In the genomic region with DNA sequence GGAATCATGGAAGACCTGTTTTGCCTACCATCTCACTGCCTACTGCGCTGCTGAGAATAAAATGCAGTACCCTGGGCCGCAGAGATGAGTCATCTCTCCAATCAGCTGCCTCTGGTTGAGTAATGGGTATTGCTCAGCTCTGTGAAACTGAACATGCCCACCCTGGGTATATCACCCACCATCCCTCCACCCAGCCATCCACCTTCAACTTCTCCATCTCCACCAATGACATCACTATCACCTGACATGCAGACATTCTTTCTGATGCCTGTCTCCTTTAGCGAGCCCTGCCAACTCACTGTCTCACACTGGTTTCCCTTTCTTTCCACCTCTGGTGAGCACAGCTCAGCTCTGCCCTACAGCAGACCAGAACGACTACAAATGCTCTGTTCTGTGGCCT, we compare ENCODE assay signal across 12 cellular contexts. TPM values are rescaled to one million over a fixed set of nuclear protein-coding genes. Genes with fewer than 3 reads are reported as not detected.
DNase-seq lines count a peak whose midpoint lies in the region; ATAC-seq, FAIRE-seq and TF ChIP-seq lines count a peak whose summit lies in the region.
"Had no signal": no experiment of that assay in that cellular context is flagged by ENCODE, and none has a peak within 500 bp of the region (broad histone marks: within the 10 kb centered on the region; RNA-seq: fewer than 3 reads in every experiment).

No MANE protein-coding gene starts in this region.

- H2AFZ ChIP-seq in GM23248 = 0 out of 2 replicates have a peak overlapping the region, but pooled peaks have one; percentile 0
- H2AFZ ChIP-seq in SK-N-SH (ENCODE audit: low read depth) = no peak overlapping the region

- no peaks in the 10 kb centered on the region for H3K27me3 ChIP-seq in GM23248 (replicated peaks; ENCODE audit: insufficient read depth)
- no peaks in the 10 kb centered on the region for H3K27me3 ChIP-seq in SK-N-SH (ENCODE audit: insufficient read depth)
- H3K27me3 ChIP-seq in small intestine (ENCODE audit: control insufficient read depth in 2 of 2, insufficient read depth in 2 of 2, low read length in 2 of 2) = no peaks in the 10 kb centered on the region
- H3K27me3 ChIP-seq: stomach had no signal

- no peaks in the 10 kb centered on the region for H3K9me2 ChIP-seq in GM23248 (ENCODE audit: insufficient read depth)
- H3K9me2 ChIP-seq in SK-N-SH = no peaks in the 10 kb centered on the region

- TF ChIP-seq EP300 in SK-N-SH (IDR thresholded peaks at IDR 0.05; ENCODE audit: borderline replicate concordance in 1 of 2, low read depth in 1 of 2, low read length in 1 of 2) = no peak; a peak in 1 of 4 replicates

- WGBS in GM23248 (ENCODE audit: low coverage in 1 of 2, low lambda C conversion rate in 2 of 2, missing lambda C conversion rate in 2 of 2), 2 experiments = 58 to 59% methylated on average over 4 of the region's 4 CpGs
- 70% methylated on average over 4 of the region's 4 CpGs for WGBS in SK-N-SH (ENCODE audit: low lambda C conversion rate)
- 86 to 95% (median 88%) methylated on average over 4 of the region's 4 CpGs for WGBS in small intestine, 3 donors

- no peak for TF ChIP-seq RAD21 in SK-N-SH (IDR thresholded peaks at IDR 0.05; ENCODE audit: low read length)

- H3F3A ChIP-seq in GM23248 (ENCODE audit: insufficient read depth) (peaks cover 26% of the 10 kb centered on the region), SK-N-SH (replicated peaks; ENCODE audit: insufficient read depth) (peaks cover 42% of the 10 kb centered on the region)

- FAIRE-seq in small intestine (lab: Jason Lieb, UNC) = no peak
- FAIRE-seq: K562 had no signal

- H3K9ac ChIP-seq in GM23248 = peak overlapping the region; percentile 32
- H3K9ac ChIP-seq in SK-N-SH = peak overlapping the region; percentile 14; the same call in 1 of the 2 replicates

- H3K27ac ChIP-seq in GM23248 = peak overlapping the region; percentile 76
- peak overlapping the region; percentile 31 to 80; a peak in 2 of 4 replicates for H3K27ac ChIP-seq in SK-N-SH (ENCODE audit: low read depth in 2 of 2, low read length in 1 of 2)
- H3K27ac ChIP-seq in small intestine (ENCODE audit: low read depth in 1 of 2, low read length in 1 of 2) = no peak overlapping the region
- H3K27ac ChIP-seq: C4-2B, stomach had no signal

- no peaks in the 10 kb centered on the region for H4K20me1 ChIP-seq in GM23248 (ENCODE audit: insufficient read depth)
- no peaks in the 10 kb centered on the region; the same call in 1 of the 2 replicates for H4K20me1 ChIP-seq in SK-N-SH (ENCODE audit: insufficient read depth)

- H3K79me2 ChIP-seq in GM23248 (ENCODE audit: insufficient read depth) (no peaks in the 10 kb centered on the region), SK-N-SH (ENCODE audit: insufficient read depth) (peaks cover 54% of the 10 kb centered on the region; the same call in 1 of the 2 replicates)

- H3K4me2 ChIP-seq in GM23248 (ENCODE audit: unreplicated experiment) (peak overlapping the region; percentile 34), SK-N-SH (peak overlapping the region; percentile 50)

- H3K9me3 ChIP-seq in GM23248 (ENCODE audit: low read depth) (no peaks in the 10 kb centered on the region), SK-N-SH (no peaks in the 10 kb centered on the region), small intestine (ENCODE audit: control insufficient read depth, low read depth) (no peaks in the 10 kb centered on the region)
- H3K9me3 ChIP-seq: stomach had no signal

- CTCF ChIA-PET in SK-N-SH (lab: Yijun Ruan, JAX) = interaction anchor here (1.9 kb wide), 1 partner anchor 18 kb away, joined by 7 read pairs; no protein-coding TSS in a partner anchor

- POLR2A ChIA-PET in SK-N-SH (lab: Yijun Ruan, JAX) = no interaction called here

- TF ChIP-seq CTCF in SK-N-SH (IDR thresholded peaks at IDR 0.05) (no peak), fibroblast of villous mesenchyme (IDR thresholded peaks at IDR 0.05; ENCODE audit: insufficient read depth, low read depth, low read length) (no peak)

- no peak for ATAC-seq in HG02852 (IDR thresholded peaks at IDR 0.05; ENCODE audit: unreplicated experiment)
- ATAC-seq: K562 had no signal

- in situ Hi-C loops in GM23248 (cut with MboI) = loop anchor here (10.0 kb wide), 1 partner anchor 653 kb away; no protein-coding TSS in a partner anchor

- H3K4me3 ChIP-seq in GM23248 (no peak overlapping the region), SK-N-SH (ENCODE audit: low read depth in 2 of 2, low read length in 1 of 2) (no peak overlapping the region), fibroblast of villous mesenchyme (ENCODE audit: low read depth, low read length) (no peak overlapping the region), small intestine (ENCODE audit: low read depth in 1 of 2, low read length in 2 of 2) (no peak overlapping the region)
- H3K4me3 ChIP-seq: K562, stomach had no signal

- H3K36me3 ChIP-seq in GM23248 (ENCODE audit: low read depth) = no peaks in the 10 kb centered on the region
- H3K36me3 ChIP-seq in SK-N-SH (replicated peaks in 1 of 2; ENCODE audit: control insufficient read depth in 1 of 2, insufficient read depth in 2 of 2, low read length in 1 of 2) = peaks cover 31 to 89% of the 10 kb centered on the region in 2 experiments
- peaks cover 2 to 3% of the 10 kb centered on the region in 2 donors for H3K36me3 ChIP-seq in small intestine (ENCODE audit: control insufficient read depth in 2 of 2, insufficient read depth in 2 of 2, low read length in 2 of 2)
- H3K36me3 ChIP-seq: stomach had no signal

- H3K4me1 ChIP-seq in GM23248 (ENCODE audit: insufficient read depth) = peaks cover 19% of the 10 kb centered on the region
- H3K4me1 ChIP-seq in SK-N-SH (ENCODE audit: control insufficient read depth in 1 of 2, insufficient read depth in 2 of 2, low read depth in 1 of 2, low read length in 1 of 2) = peaks cover 9 to 15% of the 10 kb centered on the region in 2 experiments; a peak in 1 of 4 replicates
- no peaks in the 10 kb centered on the region for H3K4me1 ChIP-seq in small intestine (ENCODE audit: control insufficient read depth in 2 of 2, insufficient read depth in 1 of 2, low read depth in 1 of 2, low read length in 1 of 2)
- H3K4me1 ChIP-seq: stomach had no signal

- DNase-seq in A172 (ENCODE audit: low spot score) = peak; percentile 94
- peak; percentile 69 for DNase-seq in GM23248
- DNase-seq in SK-N-SH = peak; percentile 12
- DNase-seq in fibroblast of villous mesenchyme (ENCODE audit: low read depth) = peak; percentile 29
- no peak for DNase-seq in SHP77 treated with DMSO at 0.1 percent for 48 hours (lab: John Stamatoyannopoulos, UW)
- no peak for DNase-seq in NCI-H1092 (lab: John Stamatoyannopoulos, UW)
- DNase-seq in small intestine = no peak
- DNase-seq: activated CD8-positive, alpha-beta memory T cell treated with anti-CD3 and anti-CD28 coated beads, Interleukin-2, amount 50 U/mL, for 48 hours; stomach had no signal

TF ChIP-seq in SK-N-SH, 30 proteins besides CTCF, POLR2A, EP300 and RAD21 (continues in another document):
- TF ChIP-seq, protein P1, sequence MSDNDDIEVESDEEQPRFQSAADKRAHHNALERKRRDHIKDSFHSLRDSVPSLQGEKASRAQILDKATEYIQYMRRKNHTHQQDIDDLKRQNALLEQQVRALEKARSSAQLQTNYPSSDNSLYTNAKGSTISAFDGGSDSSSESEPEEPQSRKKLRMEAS (IDR thresholded peaks at IDR 0.05; ENCODE audit: low read depth) = no peak; the same call in 1 of the 2 replicates
- no peak for TF ChIP-seq SIN3A (IDR thresholded peaks at IDR 0.05; ENCODE audit: borderline replicate concordance, low read depth, low read length)
- peak; percentile 81 for TF ChIP-seq PBX3 (IDR thresholded peaks at IDR 0.05)
- TF ChIP-seq, protein P2, sequence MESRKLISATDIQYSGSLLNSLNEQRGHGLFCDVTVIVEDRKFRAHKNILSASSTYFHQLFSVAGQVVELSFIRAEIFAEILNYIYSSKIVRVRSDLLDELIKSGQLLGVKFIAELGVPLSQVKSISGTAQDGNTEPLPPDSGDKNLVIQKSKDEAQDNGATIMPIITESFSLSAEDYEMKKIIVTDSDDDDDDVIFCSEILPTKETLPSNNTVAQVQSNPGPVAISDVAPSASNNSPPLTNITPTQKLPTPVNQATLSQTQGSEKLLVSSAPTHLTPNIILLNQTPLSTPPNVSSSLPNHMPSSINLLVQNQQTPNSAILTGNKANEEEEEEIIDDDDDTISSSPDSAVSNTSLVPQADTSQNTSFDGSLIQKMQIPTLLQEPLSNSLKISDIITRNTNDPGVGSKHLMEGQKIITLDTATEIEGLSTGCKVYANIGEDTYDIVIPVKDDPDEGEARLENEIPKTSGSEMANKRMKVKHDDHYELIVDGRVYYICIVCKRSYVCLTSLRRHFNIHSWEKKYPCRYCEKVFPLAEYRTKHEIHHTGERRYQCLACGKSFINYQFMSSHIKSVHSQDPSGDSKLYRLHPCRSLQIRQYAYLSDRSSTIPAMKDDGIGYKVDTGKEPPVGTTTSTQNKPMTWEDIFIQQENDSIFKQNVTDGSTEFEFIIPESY (IDR thresholded peaks at IDR 0.05; ENCODE audit: borderline replicate concordance, low read depth) = no peak
- no peak for TF ChIP-seq RFX5 (IDR thresholded peaks at IDR 0.05; ENCODE audit: low read length)
- TF ChIP-seq RXRA (IDR thresholded peaks at IDR 0.05; ENCODE audit: borderline replicate concordance, low read depth) = no peak
- TF ChIP-seq YY1 (IDR thresholded peaks at IDR 0.05; ENCODE audit: low read depth) = no peak; the same call in 1 of the 2 replicates
- no peak for TF ChIP-seq POLR2AphosphoS5 (IDR thresholded peaks at IDR 0.05; ENCODE audit: low read depth, low read length)
- peak; percentile 88 for TF ChIP-seq JUND (IDR thresholded peaks at IDR 0.05)
- peak; percentile 18; the same call in 1 of the 2 replicates for TF ChIP-seq NFIC (IDR thresholded peaks at IDR 0.05; ENCODE audit: borderline replicate concordance)
- TF ChIP-seq FOXJ3 (CRISPR knock-in tag; IDR thresholded peaks at IDR 0.05) = no peak
- no peak for TF ChIP-seq ELF1 (IDR thresholded peaks at IDR 0.05)

RNA-seq across cellular contexts. Expression of gene E2F7, which starts 33.6 kb away (rescaled TPM):
- 22.5 TPM in 2 replicates for total RNA-seq in A172 (2014; rRNA removed; shearing (Covaris generic))
- 2.5 and 5.6 TPM in 2 replicates for total RNA-seq in GM23248 (2014; rRNA removed; shearing (Covaris generic))
- polyA plus RNA-seq in GM23248 (2016; fragmentation: Nextera tagmentation; extraction: Ambion mirVana) = 3.7 and 5.7 TPM in 2 replicates
- polyA plus RNA-seq in SK-N-SH (2012; rRNA removed) = 8.8 and 9.2 TPM in 2 replicates
- polyA plus RNA-seq in SK-N-SH (2012; cell fraction: cytosol; rRNA removed) = 8.1 and 8.4 TPM in 2 replicates
- 14.7 and 20.5 TPM in 2 replicates for polyA plus RNA-seq in SK-N-SH (2012; cell fraction: nucleus; rRNA removed)
- 10.4 and 17.4 TPM in 2 replicates for total RNA-seq in fibroblast of villous mesenchyme
- 1 to 10 TPM in 1 of 3 donors, under 1 TPM in 1, not detected in 1; 0.67 to 1.4 TPM for polyA plus RNA-seq in small intestine

Comparison
In these comparisons a context has a peak if more than half of its experiments do, and no peak if none do; other contexts are left out.
1. DNase-seq: peak in A172 (single experiment), GM23248 (single experiment), SK-N-SH (single experiment) and fibroblast of villous mesenchyme (single experiment); none in SHP77 treated with DMSO at 0.1 percent for 48 hours (single experiment), NCI-H1092 (single experiment) and small intestine (single experiment).
2. H3K27ac ChIP-seq: peak in GM23248 (single experiment) and SK-N-SH (2 of 2); none in small intestine (0 of 2).